Comparison of ENCODE assay signal across 8 cellular contexts in genomic region chrX:77910108-77910840, GRCh38. TPM values are rescaled to one million over a fixed set of nuclear protein-coding genes. Genes with fewer than 3 reads are reported as not detected.
DNase-seq lines count a peak whose midpoint lies in the region; ATAC-seq, FAIRE-seq and TF ChIP-seq lines count a peak whose summit lies in the region.

Gene ATP7A, plus strand, starts transcription at chrX:77910693. Its CDS starts 60,949 bp downstream, at chrX:77971642.

- intact Hi-C loops in mucosa of descending colon (cut with DNase I, micrococcal nuclease) = loop anchor here in 1 of 2 donors (5.0 kb wide), 1 partner anchor 112 kb away; no protein-coding TSS in a partner anchor

- H3K36me3 ChIP-seq in HUES6 (ENCODE audit: control insufficient read depth, insufficient read depth, low read length) (no peaks in the 10 kb centered on the region), NT2/D1 (ENCODE audit: insufficient read depth, insufficient read length, low read length) (peaks cover 6% of the 10 kb centered on the region), mucosa of descending colon (ENCODE audit: low read depth) (no peaks in the 10 kb centered on the region)

- H3K9me3 ChIP-seq in HUES6 (ENCODE audit: control insufficient read depth, insufficient read depth, low read depth, low read length) (no peaks in the 10 kb centered on the region; the same call in 1 of the 2 replicates), NT2/D1 (ENCODE audit: insufficient read depth, low read length) (no peaks in the 10 kb centered on the region), mucosa of descending colon (no peaks in the 10 kb centered on the region)

- H3K4me1 ChIP-seq in HUES6 (ENCODE audit: control insufficient read depth, insufficient read depth, low read length) (no peaks in the 10 kb centered on the region), NT2/D1 (ENCODE audit: insufficient read depth, insufficient read length) (no peaks in the 10 kb centered on the region), mucosa of descending colon (ENCODE audit: low read depth) (no peaks in the 10 kb centered on the region)

- ATAC-seq in GM21447 (IDR thresholded peaks at IDR 0.05; ENCODE audit: unreplicated experiment) = peak; percentile 95
- peak; percentile 96 for ATAC-seq in mucosa of descending colon

- H3K9ac ChIP-seq in HUES6 (ENCODE audit: low read length) (peak within 1 kb of the TSS; percentile 66), NT2/D1 (ENCODE audit: insufficient read length, low read depth) (peak within 1 kb of the TSS; percentile 71)

- FAIRE-seq in D721Med (lab: Jason Lieb, UNC) = peak; percentile 48

- TF ChIP-seq CTCF in D721Med (IDR thresholded peaks at IDR 0.05; ENCODE audit: insufficient read depth, missing control alignments) = peak; percentile 37
- TF ChIP-seq CTCF in epithelial cell of esophagus (IDR thresholded peaks at IDR 0.05; ENCODE audit: insufficient read depth, low read depth, low read length, missing control alignments) = peak; percentile 47
- TF ChIP-seq CTCF in mucosa of descending colon (IDR thresholded peaks at IDR 0.05) = no peak

- no peak within 1 kb of the TSS for H3K27ac ChIP-seq in HUES6 (ENCODE audit: low read depth, low read length)

- H3K27me3 ChIP-seq in HUES6 (ENCODE audit: control insufficient read depth, insufficient read depth, low read length) (no peaks in the 10 kb centered on the region), NT2/D1 (ENCODE audit: insufficient read depth, insufficient read length) (no peaks in the 10 kb centered on the region)

- H3K4me3 ChIP-seq in HUES6 (ENCODE audit: low read depth, low read length) (peak within 1 kb of the TSS; percentile 74), NT2/D1 (ENCODE audit: insufficient read length, low read depth) (peak within 1 kb of the TSS; percentile 61), epithelial cell of esophagus (ENCODE audit: low read length) (peak within 1 kb of the TSS; percentile 45), mucosa of descending colon (no peak within 1 kb of the TSS)

- DNase-seq in D721Med (ENCODE audit: insufficient read length, low spot score) (peak; percentile 40), NT2/D1 (ENCODE audit: low read depth, low spot score) (peak; percentile 70), epithelial cell of esophagus (ENCODE audit: low read depth) (peak; percentile 80), mucosa of descending colon (peak; percentile 87 to 94 (median 90))
- DNase-seq in activated CD8-positive, alpha-beta memory T cell treated with anti-CD3 and anti-CD28 coated beads, Interleukin-2, amount 50 U/mL, for 4 hours = peak; percentile 89
- peak; percentile 69 to 78 for DNase-seq in stimulated activated CD8-positive, alpha-beta memory T cell treated with anti-CD3 and anti-CD28 coated beads, Interleukin-4, amount 100 ng/mL, for 1 hour (ENCODE audit: low read depth in 2 of 2, low spot score in 1 of 2)

RNA-seq across cellular contexts. Expression of gene ATP7A, which starts in this region (rescaled TPM):
- 10 to 100 TPM in 1 of 3 donors, 1 to 10 TPM in 2; 6.9 to 11.2 (median 9.7) TPM for total RNA-seq in mucosa of descending colon

Comparison
In these comparisons a context has a peak if more than half of its experiments do, and no peak if none do; other contexts are left out.
1. DNase-seq: peak in every context shown above with its lines; median percentile 90 in mucosa of descending colon; 89 in activated CD8-positive, alpha-beta memory T cell treated with anti-CD3 and anti-CD28 coated beads, Interleukin-2, amount 50 U/mL, for 4 hours; 80 in epithelial cell of esophagus; 74 in stimulated activated CD8-positive, alpha-beta memory T cell treated with anti-CD3 and anti-CD28 coated beads, Interleukin-4, amount 100 ng/mL, for 1 hour; 70 in NT2/D1; 40 in D721Med.